Comparison of ENCODE assay signal across 8 cellular contexts in the genomic region with DNA sequence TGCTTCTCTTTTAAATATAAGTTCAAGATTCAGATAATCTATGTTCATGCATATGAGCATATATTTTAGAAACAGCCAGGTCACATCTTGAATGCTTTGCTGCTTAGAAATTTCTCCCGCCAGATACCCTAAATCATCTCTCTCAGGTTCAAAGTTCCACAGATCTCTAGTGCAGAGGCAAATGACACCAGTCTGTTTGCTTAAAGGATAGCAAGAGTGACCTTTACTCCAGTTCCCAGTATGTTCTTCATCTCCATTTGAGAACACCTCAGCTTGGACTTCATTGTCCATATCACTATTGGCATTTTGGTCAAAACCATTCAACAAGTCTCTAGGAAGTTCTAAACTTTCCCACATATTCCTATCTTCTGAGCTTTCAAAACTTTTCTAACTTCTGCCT. TPM values are rescaled to one million over a fixed set of nuclear protein-coding genes. Genes with fewer than 3 reads are reported as not detected.
A peak's percentile ranks its signal among the peaks of the same experiment; 100 is the strongest.
DNase-seq lines count a peak whose midpoint lies in the region; ATAC-seq and TF ChIP-seq lines count a peak whose summit lies in the region.
"Not testable (repeated sequence)": the region's sequence is repeated elsewhere in the genome, so short reads cannot be mapped to it uniquely, and the experiment has no call there.
"Had no signal": no experiment of that assay in that cellular context is flagged by ENCODE, and none has a peak within 500 bp of the region (broad histone marks: within the 10 kb centered on the region; RNA-seq: fewer than 3 reads in every experiment).

No MANE protein-coding gene starts in this region.

- intact Hi-C loops in CD8-positive, alpha-beta T cell (cut with DNase I, micrococcal nuclease): loop anchor here in 1 of 2 experiments (10.0 kb wide), 1 partner anchor 1703 kb away; no protein-coding TSS in a partner anchor
- intact Hi-C loops in activated CD8-positive, alpha-beta T cell treated with anti-CD3 and anti-CD28 coated beads for 36 hours (cut with micrococcal nuclease): loop anchor here (5.0 kb wide), 1 partner anchor 36 kb away; the partner anchor contains the start of gene PTPRC
- intact Hi-C loops in activated T-helper 2 cell treated with anti-CD3 and anti-CD28 coated beads, Interferon-gamma antibody, Interleukin-2, Interleukin-4, amounts not matched to agents 10 μg/mL and 5 μg/mL and 100 μg/mL, durations not matched to agents 14 hours and 24 hours and 36 hours (cut with micrococcal nuclease): not testable (repeated sequence)

- not testable (repeated sequence) for H3K4me3 ChIP-seq in CD8-positive, alpha-beta T cell (ENCODE audit: low read depth, low read length); OCI-LY3 (ENCODE audit: low read length)

- not testable (repeated sequence) for H3K27ac ChIP-seq in CD8-positive, alpha-beta T cell (ENCODE audit: low read depth, low read length)
- H3K27ac ChIP-seq in OCI-LY3 (ENCODE audit: low read length): peak overlapping the region; percentile 88

- peaks cover 78% of the 10 kb centered on the region for H3K4me1 ChIP-seq in CD8-positive, alpha-beta T cell (ENCODE audit: insufficient read depth, low read length)
- H3K4me1 ChIP-seq in OCI-LY3 (ENCODE audit: low read length): peaks cover 56% of the 10 kb centered on the region

- peak overlapping the region; percentile 63 for H3K4me2 ChIP-seq in OCI-LY3 (ENCODE audit: low read length)

- H3K9me3 Mint-ChIP-seq in CD8-positive, alpha-beta T cell: peaks cover 10% of the 10 kb centered on the region
- H3K9me3 Mint-ChIP-seq in activated CD8-positive, alpha-beta T cell treated with anti-CD3 and anti-CD28 coated beads for 36 hours: peaks cover 21% of the 10 kb centered on the region
- H3K9me3 Mint-ChIP-seq in activated T-helper 2 cell treated with anti-CD3 and anti-CD28 coated beads, Interferon-gamma antibody, Interleukin-2, Interleukin-4, amounts not matched to agents 10 μg/mL and 5 μg/mL and 100 μg/mL, durations not matched to agents 14 hours and 24 hours and 36 hours: peaks cover 29% of the 10 kb centered on the region
- peaks cover 17% of the 10 kb centered on the region for H3K9me3 Mint-ChIP-seq in activated naive CD8-positive, alpha-beta T cell treated with anti-CD3 and anti-CD28 coated beads, Interleukin-2, amount 50 U/mL, for 24 hours
- peaks cover 2 to 17% (median 6%) of the 10 kb centered on the region in 7 donors for H3K9me3 Mint-ChIP-seq in naive B cell
- not testable (repeated sequence) for H3K9me3 Mint-ChIP-seq in stimulated activated effector memory CD8-positive, alpha-beta T cell treated with anti-CD3 and anti-CD28 coated beads, Interleukin-12 subunit alpha, Interleukin-12 subunit beta, amount 100 ng/mL, for 72 hours

- not testable (repeated sequence) for H3K27me3 ChIP-seq in CD8-positive, alpha-beta T cell (ENCODE audit: insufficient read depth, low read length); OCI-LY3 (ENCODE audit: low read depth, low read length)

- H3K9ac ChIP-seq in OCI-LY3 (ENCODE audit: low read length): not testable (repeated sequence)

- H3K36me3 Mint-ChIP-seq in CD8-positive, alpha-beta T cell: peaks cover 16% of the 10 kb centered on the region
- peaks cover 47% of the 10 kb centered on the region for H3K36me3 Mint-ChIP-seq in activated CD8-positive, alpha-beta T cell treated with anti-CD3 and anti-CD28 coated beads for 36 hours (ENCODE audit: low read depth)
- peaks cover 36% of the 10 kb centered on the region for H3K36me3 Mint-ChIP-seq in activated T-helper 2 cell treated with anti-CD3 and anti-CD28 coated beads, Interferon-gamma antibody, Interleukin-2, Interleukin-4, amounts not matched to agents 10 μg/mL and 5 μg/mL and 100 μg/mL, durations not matched to agents 14 hours and 24 hours and 36 hours (ENCODE audit: low read depth)
- H3K36me3 Mint-ChIP-seq in activated naive CD8-positive, alpha-beta T cell treated with anti-CD3 and anti-CD28 coated beads, Interleukin-2, amount 50 U/mL, for 24 hours (ENCODE audit: low read depth): peaks cover 19% of the 10 kb centered on the region
- peaks cover 3 to 13% of the 10 kb centered on the region in 2 donors for H3K36me3 Mint-ChIP-seq in naive B cell
- not testable (repeated sequence) for H3K36me3 Mint-ChIP-seq in stimulated activated effector memory CD8-positive, alpha-beta T cell treated with anti-CD3 and anti-CD28 coated beads, Interleukin-12 subunit alpha, Interleukin-12 subunit beta, amount 100 ng/mL, for 72 hours

- not testable (repeated sequence) for H3K27me3 Mint-ChIP-seq in CD8-positive, alpha-beta T cell (ENCODE audit: low read depth); activated CD8-positive, alpha-beta T cell treated with anti-CD3 and anti-CD28 coated beads for 36 hours; activated T-helper 2 cell treated with anti-CD3 and anti-CD28 coated beads, Interferon-gamma antibody, Interleukin-2, Interleukin-4, amounts not matched to agents 10 μg/mL and 5 μg/mL and 100 μg/mL, durations not matched to agents 14 hours and 24 hours and 36 hours (ENCODE audit: low read depth); activated naive CD8-positive, alpha-beta T cell treated with anti-CD3 and anti-CD28 coated beads, Interleukin-2, amount 50 U/mL, for 24 hours; naive B cell

- not testable (repeated sequence) for H3K36me3 ChIP-seq in CD8-positive, alpha-beta T cell (ENCODE audit: insufficient read depth, low read length)
- peaks cover 21% of the 10 kb centered on the region for H3K36me3 ChIP-seq in OCI-LY3 (replicated peaks; ENCODE audit: low read depth, low read length)

- TF ChIP-seq CTCF in CD8-positive, alpha-beta T cell (IDR thresholded peaks at IDR 0.05); OCI-LY3 (IDR thresholded peaks at IDR 0.05; ENCODE audit: low read depth, low read length); activated CD8-positive, alpha-beta T cell treated with anti-CD3 and anti-CD28 coated beads for 36 hours (IDR thresholded peaks at IDR 0.05): not testable (repeated sequence)

- CTCF ChIA-PET in CD8-positive, alpha-beta T cell (lab: Charles Lee); activated CD8-positive, alpha-beta T cell treated with anti-CD3 and anti-CD28 coated beads for 36 hours (lab: Charles Lee): not testable (repeated sequence)

- not testable (repeated sequence) for H3K9me3 ChIP-seq in CD8-positive, alpha-beta T cell (ENCODE audit: low read length)
- peaks cover 12% of the 10 kb centered on the region for H3K9me3 ChIP-seq in OCI-LY3 (ENCODE audit: insufficient read depth, low read length)

- H3K4me3 Mint-ChIP-seq in CD8-positive, alpha-beta T cell; activated CD8-positive, alpha-beta T cell treated with anti-CD3 and anti-CD28 coated beads for 36 hours; activated T-helper 2 cell treated with anti-CD3 and anti-CD28 coated beads, Interferon-gamma antibody, Interleukin-2, Interleukin-4, amounts not matched to agents 10 μg/mL and 5 μg/mL and 100 μg/mL, durations not matched to agents 14 hours and 24 hours and 36 hours (ENCODE audit: low read depth); stimulated activated effector memory CD8-positive, alpha-beta T cell treated with anti-CD3 and anti-CD28 coated beads, Interleukin-12 subunit alpha, Interleukin-12 subunit beta, amount 100 ng/mL, for 72 hours: not testable (repeated sequence)
- peak overlapping the region; percentile 52 for H3K4me3 Mint-ChIP-seq in activated naive CD8-positive, alpha-beta T cell treated with anti-CD3 and anti-CD28 coated beads, Interleukin-2, amount 50 U/mL, for 24 hours
- H3K4me3 Mint-ChIP-seq in naive B cell: peak overlapping the region in 4 of 8 donors; percentile 35 to 79 (median 45)

- not testable (repeated sequence) for ATAC-seq in CD8-positive, alpha-beta T cell; activated CD8-positive, alpha-beta T cell treated with anti-CD3 and anti-CD28 coated beads for 36 hours; activated naive CD8-positive, alpha-beta T cell treated with anti-CD3 and anti-CD28 coated beads, Interleukin-2, amount 50 U/mL, for 24 hours; naive B cell (ENCODE audit: low read depth in 2 of 2); stimulated activated effector memory CD8-positive, alpha-beta T cell treated with anti-CD3 and anti-CD28 coated beads, Interleukin-12 subunit alpha, Interleukin-12 subunit beta, amount 100 ng/mL, for 72 hours

- not testable (repeated sequence) for H3K79me2 ChIP-seq in OCI-LY3 (ENCODE audit: low read length)

- POLR2A ChIA-PET in CD8-positive, alpha-beta T cell (lab: Charles Lee): not testable (repeated sequence)
- POLR2A ChIA-PET in activated CD8-positive, alpha-beta T cell treated with anti-CD3 and anti-CD28 coated beads for 36 hours (lab: Charles Lee): interaction anchor here (0.6 kb wide), 1 partner anchor 80 kb away, joined by 3 read pairs; no protein-coding TSS in a partner anchor

- not testable (repeated sequence) for H4K20me1 ChIP-seq in OCI-LY3 (ENCODE audit: insufficient read depth, low read length)

- not testable (repeated sequence) for H2AFZ ChIP-seq in OCI-LY3 (ENCODE audit: low read depth, low read length)

- peaks cover 90% of the 10 kb centered on the region for H3K4me1 Mint-ChIP-seq in CD8-positive, alpha-beta T cell (ENCODE audit: low read depth)
- H3K4me1 Mint-ChIP-seq in activated CD8-positive, alpha-beta T cell treated with anti-CD3 and anti-CD28 coated beads for 36 hours (ENCODE audit: low read depth): peaks cover 86% of the 10 kb centered on the region
- peaks cover 62% of the 10 kb centered on the region for H3K4me1 Mint-ChIP-seq in activated T-helper 2 cell treated with anti-CD3 and anti-CD28 coated beads, Interferon-gamma antibody, Interleukin-2, Interleukin-4, amounts not matched to agents 10 μg/mL and 5 μg/mL and 100 μg/mL, durations not matched to agents 14 hours and 24 hours and 36 hours (ENCODE audit: low read depth)
- H3K4me1 Mint-ChIP-seq in activated naive CD8-positive, alpha-beta T cell treated with anti-CD3 and anti-CD28 coated beads, Interleukin-2, amount 50 U/mL, for 24 hours: peaks cover 89% of the 10 kb centered on the region
- H3K4me1 Mint-ChIP-seq in naive B cell: peaks cover 49 to 86% (median 63%) of the 10 kb centered on the region in 3 donors
- peaks cover 55% of the 10 kb centered on the region for H3K4me1 Mint-ChIP-seq in stimulated activated effector memory CD8-positive, alpha-beta T cell treated with anti-CD3 and anti-CD28 coated beads, Interleukin-12 subunit alpha, Interleukin-12 subunit beta, amount 100 ng/mL, for 72 hours

- DNase-seq in CD8-positive, alpha-beta T cell; activated CD8-positive, alpha-beta T cell treated with anti-CD3 and anti-CD28 coated beads for 36 hours; activated T-helper 2 cell treated with anti-CD3 and anti-CD28 coated beads, Interferon-gamma antibody, Interleukin-2, Interleukin-4, amounts not matched to agents 10 μg/mL and 5 μg/mL and 100 μg/mL, durations not matched to agents 14 hours and 24 hours and 36 hours (ENCODE audit: low spot score); activated naive CD8-positive, alpha-beta T cell treated with anti-CD3 and anti-CD28 coated beads, Interleukin-2, amount 50 U/mL, for 24 hours; naive B cell; stimulated activated effector memory CD8-positive, alpha-beta T cell treated with anti-CD3 and anti-CD28 coated beads, Interleukin-12 subunit alpha, Interleukin-12 subunit beta, amount 100 ng/mL, for 72 hours (ENCODE audit: low spot score in 2 of 2): not testable (repeated sequence)

- peak overlapping the region; percentile 73 for H3K27ac Mint-ChIP-seq in CD8-positive, alpha-beta T cell
- peak overlapping the region; percentile 88 for H3K27ac Mint-ChIP-seq in activated CD8-positive, alpha-beta T cell treated with anti-CD3 and anti-CD28 coated beads for 36 hours
- H3K27ac Mint-ChIP-seq in activated T-helper 2 cell treated with anti-CD3 and anti-CD28 coated beads, Interferon-gamma antibody, Interleukin-2, Interleukin-4, amounts not matched to agents 10 μg/mL and 5 μg/mL and 100 μg/mL, durations not matched to agents 14 hours and 24 hours and 36 hours: peak overlapping the region; percentile 47
- H3K27ac Mint-ChIP-seq in activated naive CD8-positive, alpha-beta T cell treated with anti-CD3 and anti-CD28 coated beads, Interleukin-2, amount 50 U/mL, for 24 hours: peak overlapping the region; percentile 81
- peak overlapping the region; percentile 41 to 96 (median 87) for H3K27ac Mint-ChIP-seq in naive B cell
- peak overlapping the region; percentile 58 for H3K27ac Mint-ChIP-seq in stimulated activated effector memory CD8-positive, alpha-beta T cell treated with anti-CD3 and anti-CD28 coated beads, Interleukin-12 subunit alpha, Interleukin-12 subunit beta, amount 100 ng/mL, for 72 hours

RNA-seq across cellular contexts. Expression of gene PTPRC, which starts 37.5 kb away (rescaled TPM):
- total RNA-seq in CD8-positive, alpha-beta T cell: 100 to 1,000 TPM; 603 to 634 TPM
- 100 to 1,000 TPM; 475 to 499 TPM for total RNA-seq in activated CD8-positive, alpha-beta T cell treated with anti-CD3 and anti-CD28 coated beads for 36 hours
- total RNA-seq in activated T-helper 2 cell treated with anti-CD3 and anti-CD28 coated beads, Interferon-gamma antibody, Interleukin-2, Interleukin-4, amounts not matched to agents 10 μg/mL and 5 μg/mL and 100 μg/mL, durations not matched to agents 14 hours and 24 hours and 36 hours: 321 and 333 TPM in 2 replicates
- polyA plus RNA-seq in naive B cell (ENCODE audit: low read depth in 6 of 6): 1,000 to 10,000 TPM in 1 of 6 donors, 100 to 1,000 TPM in 5; 771 to 1,016 (median 851) TPM
- total RNA-seq: Calu3 had no signal
